11 cellular contexts compared by ENCODE assay signal in genomic region chrX:100648601-100649417, GRCh38. TPM values are rescaled to one million over a fixed set of nuclear protein-coding genes. Genes with fewer than 3 reads are reported as not detected.
DNase-seq lines count a peak whose midpoint lies in the region; ATAC-seq and TF ChIP-seq lines count a peak whose summit lies in the region.
"Had no signal": no experiment of that assay in that cellular context is flagged by ENCODE, and none has a peak within 500 bp of the region (broad histone marks: within the 10 kb centered on the region; RNA-seq: fewer than 3 reads in every experiment).

No MANE protein-coding gene starts in this region.

- peaks cover 17% of the 10 kb centered on the region for H3K4me1 Mint-ChIP-seq in neural progenitor cell

- H3F3A ChIP-seq in neural progenitor cell (ENCODE audit: low read depth): no peaks in the 10 kb centered on the region

- H2AFZ ChIP-seq in neural progenitor cell (replicated peaks): no peak overlapping the region

- H3K79me2 ChIP-seq in neural progenitor cell (ENCODE audit: low read depth): no peaks in the 10 kb centered on the region

- H3K27me3 ChIP-seq in BJ (ENCODE audit: control insufficient read depth, insufficient read depth, low read length) (no peaks in the 10 kb centered on the region), esophagus squamous epithelium (no peaks in the 10 kb centered on the region), neural progenitor cell (no peaks in the 10 kb centered on the region), foreskin keratinocyte (no peaks in the 10 kb centered on the region)
- H3K27me3 ChIP-seq: cardiac muscle cell had no signal

- DNase-seq in BJ (ENCODE audit: low read depth): peak; percentile 70
- peak; percentile 52 for DNase-seq in NCI-H82 (lab: John Stamatoyannopoulos, UW)
- no peak for DNase-seq in esophagus squamous epithelium (lab: John Stamatoyannopoulos, UW)
- peak; percentile 45 for DNase-seq in neural progenitor cell (ENCODE audit: low spot score)
- DNase-seq in foreskin keratinocyte: no peak
- no peak for DNase-seq in globus pallidus (ENCODE audit: low spot score)
- DNase-seq: CD8-positive, alpha-beta T cell; posterior cingulate gyrus had no signal

- H3K4me2 ChIP-seq in neural progenitor cell: no peak overlapping the region

- ATAC-seq in GM18517 (IDR thresholded peaks at IDR 0.05; ENCODE audit: unreplicated experiment) (no peak), foreskin keratinocyte (no peak), HG03108 (IDR thresholded peaks at IDR 0.05; ENCODE audit: unreplicated experiment) (no peak)
- ATAC-seq: CD8-positive, alpha-beta T cell had no signal

- H3K27ac ChIP-seq in esophagus squamous epithelium (peak overlapping the region; percentile 62 to 89 (median 76)), neural progenitor cell (no peak overlapping the region), foreskin keratinocyte (no peak overlapping the region)

- H4K20me1 ChIP-seq in neural progenitor cell (ENCODE audit: low read depth): no peaks in the 10 kb centered on the region

- intact Hi-C loops in esophagus squamous epithelium (cut with DNase I): no loop called here

- H3K4me3 ChIP-seq in BJ (ENCODE audit: low read depth, low read length) (no peak overlapping the region), esophagus squamous epithelium (no peak overlapping the region), neural progenitor cell (no peak overlapping the region)
- H3K4me3 ChIP-seq: cardiac muscle cell had no signal

- no peak overlapping the region for H3K9ac ChIP-seq in neural progenitor cell

- POLR2A ChIA-PET in BJ (lab: Charles Lee): interaction anchor here (1.4 kb wide), 1 partner anchor 12 kb away, joined by 9 read pairs; the partner anchor contains the start of gene TSPAN6

- peaks cover 3% of the 10 kb centered on the region for H3K27me3 Mint-ChIP-seq in neural progenitor cell (ENCODE audit: insufficient read depth, low read depth)

- no peak for TF ChIP-seq POLR2A in esophagus squamous epithelium (IDR thresholded peaks at IDR 0.05)

- peak overlapping the region; percentile 16 for H3K27ac Mint-ChIP-seq in neural progenitor cell
- H3K27ac Mint-ChIP-seq: CD8-positive, alpha-beta T cell had no signal

- H3K36me3 ChIP-seq in BJ (ENCODE audit: control insufficient read depth, insufficient read depth, low read length): no peaks in the 10 kb centered on the region
- no peaks in the 10 kb centered on the region for H3K36me3 ChIP-seq in esophagus squamous epithelium
- no peaks in the 10 kb centered on the region for H3K36me3 ChIP-seq in neural progenitor cell
- H3K36me3 ChIP-seq: cardiac muscle cell had no signal

- 59 to 67% methylated on average over 5 to 6 of the region's 8 CpGs for WGBS in esophagus squamous epithelium, 2 donors

- CTCF ChIA-PET in BJ (lab: Yijun Ruan, JAX): interaction anchor here (1.2 to 2.1 kb wide), 5 partner anchors 12 to 34 kb away, joined by 3 to 9 read pairs (median 4); partner anchors contain the start of gene TSPAN6

- H3K9me3 ChIP-seq in esophagus squamous epithelium (no peaks in the 10 kb centered on the region), neural progenitor cell (ENCODE audit: low read depth) (no peaks in the 10 kb centered on the region)

- H3K36me3 Mint-ChIP-seq in neural progenitor cell: no peaks in the 10 kb centered on the region
- H3K36me3 Mint-ChIP-seq: CD8-positive, alpha-beta T cell had no signal

- H3K4me1 ChIP-seq in esophagus squamous epithelium: peaks cover 3 to 53% (median 14%) of the 10 kb centered on the region in 3 donors
- peaks cover 5% of the 10 kb centered on the region for H3K4me1 ChIP-seq in neural progenitor cell
- peaks cover 3% of the 10 kb centered on the region for H3K4me1 ChIP-seq in foreskin keratinocyte

- no peak overlapping the region for H3K4me3 Mint-ChIP-seq in neural progenitor cell
- H3K4me3 Mint-ChIP-seq: CD8-positive, alpha-beta T cell had no signal

- no peak for TF ChIP-seq CTCF in BJ (IDR thresholded peaks at IDR 0.05; ENCODE audit: insufficient read depth, low read depth, low read length)
- no peak for TF ChIP-seq CTCF in esophagus squamous epithelium (IDR thresholded peaks at IDR 0.05)
- TF ChIP-seq CTCF in neural progenitor cell (IDR thresholded peaks at IDR 0.05): no peak
- TF ChIP-seq CTCF in foreskin keratinocyte (conservative IDR thresholded peaks at IDR 0.05): no peak

- no peaks in the 10 kb centered on the region for H3K9me3 Mint-ChIP-seq in neural progenitor cell
- H3K9me3 Mint-ChIP-seq: CD8-positive, alpha-beta T cell had no signal

RNA-seq across cellular contexts. Expression of gene SRPX2, which starts 4.8 kb away (rescaled TPM):
- polyA plus RNA-seq in BJ (2011; rRNA removed) (47.3 and 52.7 TPM in 2 replicates), foreskin keratinocyte (0.36 and 0.76 TPM in 2 replicates)
- 15.1 and 19.1 TPM in 2 replicates for polyA minus RNA-seq in BJ (2011; rRNA and poly(A)+ RNA removed)
- total RNA-seq in esophagus squamous epithelium (10 to 100 TPM; 22.6 to 38.4 (median 25.6) TPM), neural progenitor cell (ENCODE audit: low replicate concordance) (0.11 TPM in 1 of 2 replicates, not detected in the other), foreskin keratinocyte (0.31 and 0.49 TPM in 2 replicates)
- total RNA-seq: CD8-positive, alpha-beta T cell had no signal

RNA-seq across cellular contexts. Expression of gene TSPAN6, which starts 12.2 kb away (rescaled TPM):
- polyA plus RNA-seq in BJ (2011; rRNA removed): 8.8 and 19.7 TPM in 2 replicates
- 4.9 and 5.6 TPM in 2 replicates for polyA minus RNA-seq in BJ (2011; rRNA and poly(A)+ RNA removed)
- total RNA-seq in esophagus squamous epithelium: 10 to 100 TPM; 27.1 to 72.1 (median 37.7) TPM
- 138 and 205 TPM in 2 replicates for total RNA-seq in neural progenitor cell (ENCODE audit: low replicate concordance)
- total RNA-seq in foreskin keratinocyte: 18.3 and 18.4 TPM in 2 replicates
- polyA plus RNA-seq in foreskin keratinocyte: 14.5 and 16.2 TPM in 2 replicates

Comparison
In these comparisons a context has a peak if more than half of its experiments do, and no peak if none do; other contexts are left out.
1. DNase-seq: peak in BJ (single experiment), NCI-H82 (single experiment) and neural progenitor cell (single experiment); none in esophagus squamous epithelium (single experiment), foreskin keratinocyte (0 of 2) and globus pallidus (single experiment).
2. H3K27ac ChIP-seq: peak in esophagus squamous epithelium (4 of 4); none in neural progenitor cell (single experiment) and foreskin keratinocyte (single experiment).
3. RNA of gene SRPX2, which starts 4.8 kb away (total RNA-seq): 22.6 to 38.4 TPM in esophagus squamous epithelium; 0.31 to 0.49 TPM in foreskin keratinocyte and 0.11 TPM in neural progenitor cell; every median in the first group is over 10 times any median in the second.